In the genomic region with DNA sequence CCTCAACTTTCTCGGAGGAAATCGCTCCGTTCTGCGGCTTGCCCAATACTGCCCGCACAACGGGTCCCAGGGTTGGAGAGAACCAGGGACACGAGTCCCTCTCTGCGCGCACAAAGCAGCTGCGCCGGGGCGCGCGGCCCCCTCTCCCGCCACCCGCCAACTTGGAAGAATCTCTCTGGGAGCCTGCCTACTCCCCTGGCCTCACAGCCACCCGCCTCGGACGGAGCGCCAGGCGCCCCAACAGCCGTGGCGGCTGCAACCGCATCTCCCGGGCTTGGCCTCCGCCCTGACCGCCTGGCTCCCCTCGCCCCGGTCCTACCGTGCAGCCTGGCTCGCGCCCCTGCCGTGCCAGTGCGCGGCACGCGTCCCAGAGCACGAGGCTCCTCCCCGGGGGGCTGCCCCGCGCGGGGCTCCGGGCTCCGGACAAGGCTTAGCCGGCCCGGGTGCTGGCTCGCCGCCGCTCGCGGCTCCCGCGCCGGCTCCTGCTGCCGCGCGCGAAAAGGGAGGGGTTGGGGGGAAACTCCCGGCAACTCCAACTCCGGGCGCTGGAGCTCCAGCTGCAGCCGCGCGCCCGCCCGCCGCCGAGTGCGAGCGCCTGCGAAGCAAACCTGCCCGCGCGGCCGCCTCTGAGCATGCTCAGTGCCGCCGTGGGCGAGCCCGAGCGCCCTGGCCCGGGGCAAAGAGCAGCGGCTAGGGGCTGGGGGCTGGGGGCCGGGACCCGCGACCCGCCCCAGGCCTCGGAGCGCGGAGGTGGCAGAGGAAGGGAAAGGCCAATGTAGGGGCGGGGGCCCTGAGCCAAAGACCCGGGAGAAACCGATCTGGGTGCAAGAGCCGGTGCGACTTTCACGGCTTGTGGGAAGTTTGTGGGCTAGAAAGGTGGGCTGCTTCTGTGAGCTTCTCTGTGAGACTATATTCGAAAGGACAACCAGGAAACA, we compare ENCODE assay signal across 8 cellular contexts. TPM values are rescaled to one million over a fixed set of nuclear protein-coding genes. Genes with fewer than 3 reads are reported as not detected.
DNase-seq lines count a peak whose midpoint lies in the region; ATAC-seq and TF ChIP-seq lines count a peak whose summit lies in the region.

A gene (minus strand): TSS at position 589 of the 935 bp plus-strand sequence. CDS start 75,329 bp downstream, outside the sequence.

- no peak for TF ChIP-seq CTCF in GM12865 (IDR thresholded peaks at IDR 0.05; ENCODE audit: insufficient read depth, low read depth, low read length, missing control alignments)
- no peak for TF ChIP-seq CTCF in epithelial cell of proximal tubule (conservative IDR thresholded peaks at IDR 0.05; ENCODE audit: low read depth, low read length)

- peak within 1 kb of the TSS; percentile 64 for H2AFZ ChIP-seq in ACC112 (ENCODE audit: low read length, unreplicated experiment)

- H3K27ac Mint-ChIP-seq in T-helper 2 cell treated with Interferon-gamma antibody and Interleukin-4, amounts not matched to agents 5 μg/mL and 100 μg/mL, for 36 hours = no peak within 1 kb of the TSS
- no peak within 1 kb of the TSS for H3K27ac Mint-ChIP-seq in memory B cell

- no peaks in the 10 kb centered on the region for H3K79me2 ChIP-seq in ACC112 (ENCODE audit: control insufficient read depth, insufficient read depth, low read length, unreplicated experiment)

- peaks cover 54% of the 10 kb centered on the region for H3K27me3 ChIP-seq in ACC112 (ENCODE audit: insufficient read depth, low read length)

- H3K27ac ChIP-seq in ACC112 (ENCODE audit: low read depth, low read length) = no peak within 1 kb of the TSS

- H3K36me3 Mint-ChIP-seq in T-helper 2 cell treated with Interferon-gamma antibody and Interleukin-4, amounts not matched to agents 5 μg/mL and 100 μg/mL, for 36 hours (ENCODE audit: low read depth) = no peaks in the 10 kb centered on the region
- peaks cover 2% of the 10 kb centered on the region for H3K36me3 Mint-ChIP-seq in memory B cell

- H3K4me1 Mint-ChIP-seq in T-helper 2 cell treated with Interferon-gamma antibody and Interleukin-4, amounts not matched to agents 5 μg/mL and 100 μg/mL, for 36 hours (ENCODE audit: low read depth) = peaks cover 2% of the 10 kb centered on the region
- H3K4me1 Mint-ChIP-seq in memory B cell = peaks cover 3% of the 10 kb centered on the region

- no peaks in the 10 kb centered on the region for H3K9me3 Mint-ChIP-seq in T-helper 2 cell treated with Interferon-gamma antibody and Interleukin-4, amounts not matched to agents 5 μg/mL and 100 μg/mL, for 36 hours
- H3K9me3 Mint-ChIP-seq in memory B cell = no peaks in the 10 kb centered on the region

- peak within 1 kb of the TSS; percentile 55 for H3K4me3 Mint-ChIP-seq in T-helper 2 cell treated with Interferon-gamma antibody and Interleukin-4, amounts not matched to agents 5 μg/mL and 100 μg/mL, for 36 hours
- peak within 1 kb of the TSS; percentile 59 for H3K4me3 Mint-ChIP-seq in memory B cell

- H3K4me3 ChIP-seq in ACC112 (ENCODE audit: low read depth, low read length) (peak within 1 kb of the TSS; percentile 79), GM12865 (ENCODE audit: low read depth, low read length) (no peak within 1 kb of the TSS), epithelial cell of proximal tubule (ENCODE audit: low read depth, low read length) (peak within 1 kb of the TSS; percentile 55)

- ATAC-seq in memory B cell (ENCODE audit: low read depth) = no peak

- H3K4me1 ChIP-seq in ACC112 (ENCODE audit: control insufficient read depth, insufficient read depth, low read length, unreplicated experiment) = peaks cover 4% of the 10 kb centered on the region

- H3K36me3 ChIP-seq in ACC112 (ENCODE audit: insufficient read depth, low read length) = no peaks in the 10 kb centered on the region

- H3K27me3 Mint-ChIP-seq in T-helper 2 cell treated with Interferon-gamma antibody and Interleukin-4, amounts not matched to agents 5 μg/mL and 100 μg/mL, for 36 hours (ENCODE audit: low read depth) = peaks cover 51% of the 10 kb centered on the region
- peaks cover 30% of the 10 kb centered on the region for H3K27me3 Mint-ChIP-seq in memory B cell

- DNase-seq in GM12865 (ENCODE audit: low read depth) (peak; percentile 6), HuH-7.5 (ENCODE audit: low spot score) (peak; percentile 57), epithelial cell of proximal tubule (ENCODE audit: low read depth) (no peak), memory B cell (ENCODE audit: low spot score in 2 of 2) (no peak), superior temporal gyrus (ENCODE audit: extremely low spot score) (peak; percentile 83), NOMO-1 treated with dmso at 0.1 percent for 144 hours (lab: John Stamatoyannopoulos, UW; ENCODE audit: unreplicated experiment) (no peak)
- no peak for DNase-seq in T-helper 2 cell treated with Interferon-gamma antibody and Interleukin-4, amounts not matched to agents 5 μg/mL and 100 μg/mL, for 36 hours (ENCODE audit: low spot score)

RNA-seq across cellular contexts. Expression of the gene that starts here (rescaled TPM):
- total RNA-seq in epithelial cell of proximal tubule = 0.07 and 0.63 TPM in 2 replicates

Comparison
In these comparisons a context has a peak if more than half of its experiments do, and no peak if none do; other contexts are left out.
1. DNase-seq: peak in GM12865 (single experiment), HuH-7.5 (single experiment) and superior temporal gyrus (single experiment); none in T-helper 2 cell treated with Interferon-gamma antibody and Interleukin-4, amounts not matched to agents 5 μg/mL and 100 μg/mL, for 36 hours (single experiment), epithelial cell of proximal tubule (single experiment), memory B cell (0 of 2) and NOMO-1 treated with dmso at 0.1 percent for 144 hours (single experiment).